In the genomic region with DNA sequence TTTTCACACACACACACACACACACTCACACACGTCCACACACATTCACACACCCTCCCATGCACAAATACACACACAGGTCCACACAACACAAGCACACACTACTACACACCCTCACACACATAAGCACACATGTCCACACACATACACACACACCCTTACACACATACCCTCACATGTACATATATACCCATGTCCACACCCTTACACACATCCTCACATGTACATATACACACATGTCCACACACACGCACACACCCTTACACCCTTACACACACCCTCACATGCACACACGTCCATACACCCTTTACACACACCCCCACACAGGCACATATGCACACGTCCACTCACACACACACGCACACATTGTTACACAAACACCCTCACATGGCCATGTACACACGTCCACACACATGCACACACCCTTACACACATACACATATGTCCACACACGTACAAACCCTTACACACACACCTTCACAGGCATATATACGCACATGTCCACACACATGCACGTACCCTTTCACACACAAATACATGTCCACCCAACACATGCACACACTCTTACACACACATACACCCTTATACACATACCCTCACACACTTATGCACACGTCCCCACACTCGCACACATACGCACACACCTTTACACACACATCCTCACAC, we compare ENCODE assay signal across 2 cellular contexts.
TF ChIP-seq lines count a peak whose summit lies in the region.

No MANE protein-coding gene starts in this region.

TF ChIP-seq in GM12891, 5 proteins besides CTCF, POLR2A, EP300 and RAD21:
- no peak for TF ChIP-seq POU2F2 (IDR thresholded peaks at IDR 0.05; ENCODE audit: low read depth, low read length)
- no peak for TF ChIP-seq SPI1 (IDR thresholded peaks at IDR 0.05; ENCODE audit: low read depth, low read length)
- no peak for TF ChIP-seq TAF1 (IDR thresholded peaks at IDR 0.05; ENCODE audit: low read depth, low read length)
- no peak for TF ChIP-seq PAX5 (IDR thresholded peaks at IDR 0.05; ENCODE audit: insufficient read depth, low read length, severe bottlenecking)
- no peak for TF ChIP-seq POLR2AphosphoS5 (IDR thresholded peaks at IDR 0.05; ENCODE audit: low read depth, low read length)

TF ChIP-seq in H1, 55 proteins besides CTCF, POLR2A, EP300 and RAD21:
- TF ChIP-seq EZH2 (IDR thresholded peaks at IDR 0.05; ENCODE audit: low read depth, low read length, severe bottlenecking) = no peak
- TF ChIP-seq ASH2L (IDR thresholded peaks at IDR 0.05; ENCODE audit: low read length) = no peak
- TF ChIP-seq SAP30 (IDR thresholded peaks at IDR 0.05; ENCODE audit: insufficient read depth, insufficient replicate concordance, low read length) = no peak
- no peak for TF ChIP-seq BRCA1 (IDR thresholded peaks at IDR 0.05; ENCODE audit: low read depth, low read length)
- no peak for TF ChIP-seq CHD1 (IDR thresholded peaks at IDR 0.05; ENCODE audit: low read depth, low read length)
